In the genomic region with DNA sequence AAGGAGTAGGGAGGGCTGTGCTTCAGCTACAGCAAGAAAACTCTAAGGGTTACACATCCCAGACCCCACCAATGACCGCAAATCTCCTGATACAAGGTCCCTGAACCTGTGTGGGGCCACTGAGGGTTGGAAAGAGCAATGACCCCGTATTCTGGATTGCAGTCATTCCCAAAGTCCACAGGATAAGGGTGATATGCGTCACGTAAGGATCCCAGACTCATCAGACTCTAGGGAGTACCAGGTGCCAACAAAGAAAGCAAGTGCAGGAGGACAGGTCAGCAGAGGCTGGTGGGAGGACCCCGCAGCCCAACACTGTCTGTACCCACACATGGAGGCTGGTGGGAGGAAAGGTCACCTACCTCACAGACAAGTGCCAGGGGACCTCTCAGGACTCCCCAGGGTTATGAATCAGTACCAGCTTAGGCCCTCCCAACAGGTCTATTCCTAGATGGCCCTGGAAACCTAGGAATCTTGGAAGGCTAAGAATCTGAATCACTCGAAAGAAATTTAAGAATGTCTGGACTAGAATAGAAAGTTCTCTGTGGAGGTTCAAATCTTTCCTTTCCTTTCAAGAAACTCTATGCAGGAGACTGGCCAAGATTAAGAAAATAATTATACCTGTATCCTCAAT, we compare ENCODE assay signal across 15 cellular contexts. TPM values are rescaled to one million over a fixed set of nuclear protein-coding genes. Genes with fewer than 3 reads are reported as not detected.
DNase-seq lines count a peak whose midpoint lies in the region; ATAC-seq, FAIRE-seq and TF ChIP-seq lines count a peak whose summit lies in the region.
"Had no signal": no experiment of that assay in that cellular context is flagged by ENCODE, and none has a peak within 500 bp of the region (broad histone marks: within the 10 kb centered on the region; RNA-seq: fewer than 3 reads in every experiment).

No MANE protein-coding gene starts in this region.

- H3K27me3 Mint-ChIP-seq in astrocyte (ENCODE audit: low read depth, unreplicated experiment): no peaks in the 10 kb centered on the region
- H3K27me3 Mint-ChIP-seq in stimulated activated naive B cell treated with anti-CD40 and anti-IgM and Interleukin-4, amounts not matched to agents 10 μg/mL and 1 μg/mL and 100 μg/mL, for 72 hours: no peaks in the 10 kb centered on the region

- in situ Hi-C loops in GM23248 (cut with MboI): no loop called here

- H3K4me3 ChIP-seq in GM23248 (no peak overlapping the region), astrocyte (ENCODE audit: insufficient read depth, low read depth, low read length) (no peak overlapping the region)
- H3K4me3 ChIP-seq: GM23338, K562 had no signal

- ATAC-seq in left lobe of liver: peak; percentile 86
- ATAC-seq in stimulated activated naive B cell treated with anti-CD40 and anti-IgM and Interleukin-4, amounts not matched to agents 10 μg/mL and 1 μg/mL and 100 μg/mL, for 72 hours (replicated peaks): no peak
- ATAC-seq: GM23338, K562 had no signal

- H3K9ac ChIP-seq in GM23248 (no peak overlapping the region), astrocyte (ENCODE audit: low read length) (no peak overlapping the region)

- TF ChIP-seq CTCF in astrocyte (IDR thresholded peaks at IDR 0.05; ENCODE audit: insufficient read depth, low read depth, low read length): no peak

- no peak overlapping the region for H3K4me3 Mint-ChIP-seq in astrocyte (ENCODE audit: unreplicated experiment)
- no peak overlapping the region for H3K4me3 Mint-ChIP-seq in stimulated activated naive B cell treated with anti-CD40 and anti-IgM and Interleukin-4, amounts not matched to agents 10 μg/mL and 1 μg/mL and 100 μg/mL, for 72 hours
- H3K4me3 Mint-ChIP-seq: GM23338 had no signal

- H3K27ac ChIP-seq in GM23248: no peak overlapping the region; the same call in 1 of the 2 replicates
- H3K27ac ChIP-seq in astrocyte (ENCODE audit: low read depth, low read length): no peak overlapping the region

- H3K36me3 Mint-ChIP-seq in astrocyte (ENCODE audit: low read depth, unreplicated experiment): peaks cover 24% of the 10 kb centered on the region
- peaks cover 56 to 65% of the 10 kb centered on the region in 2 donors for H3K36me3 Mint-ChIP-seq in stimulated activated naive B cell treated with anti-CD40 and anti-IgM and Interleukin-4, amounts not matched to agents 10 μg/mL and 1 μg/mL and 100 μg/mL, for 72 hours

- FAIRE-seq in astrocyte (lab: Jason Lieb, UNC): no peak
- FAIRE-seq: K562 had no signal

- H3K9me3 Mint-ChIP-seq in astrocyte (ENCODE audit: unreplicated experiment): no peaks in the 10 kb centered on the region
- H3K9me3 Mint-ChIP-seq in stimulated activated naive B cell treated with anti-CD40 and anti-IgM and Interleukin-4, amounts not matched to agents 10 μg/mL and 1 μg/mL and 100 μg/mL, for 72 hours: no peaks in the 10 kb centered on the region
- H3K9me3 Mint-ChIP-seq: GM23338 had no signal

- H3K79me2 ChIP-seq in GM23248 (ENCODE audit: insufficient read depth) (peaks cover 14% of the 10 kb centered on the region), astrocyte (ENCODE audit: insufficient read depth, low read length) (no peaks in the 10 kb centered on the region)

- H4K20me1 ChIP-seq in GM23248 (ENCODE audit: insufficient read depth): no peaks in the 10 kb centered on the region
- peaks cover 29% of the 10 kb centered on the region for H4K20me1 ChIP-seq in astrocyte (ENCODE audit: insufficient read depth, low read length)

- H3K4me1 ChIP-seq in GM23248 (ENCODE audit: insufficient read depth): peaks cover 3% of the 10 kb centered on the region; the same call in 1 of the 2 replicates
- H3K4me1 ChIP-seq in astrocyte (ENCODE audit: insufficient read depth, low read length): peaks cover 13% of the 10 kb centered on the region
- H3K4me1 ChIP-seq: Caco-2 had no signal

- peak; percentile 34 for DNase-seq in GM23248
- no peak for DNase-seq in astrocyte (ENCODE audit: low read depth)
- DNase-seq in left lobe of liver (ENCODE audit: low spot score): peak; percentile 62
- no peak for DNase-seq in stimulated activated naive B cell treated with anti-CD40 and anti-IgM and Interleukin-4, amounts not matched to agents 10 μg/mL and 1 μg/mL and 100 μg/mL, for 72 hours
- no peak for DNase-seq in NCI-H446 treated with DMSO at 0.1 percent for 48 hours (lab: John Stamatoyannopoulos, UW)
- DNase-seq in activated effector memory CD4-positive, alpha-beta T cell treated with anti-CD3 and anti-CD28 coated beads, Interleukin-2, amount 50 U/mL, for 16 hours: no peak
- DNase-seq in activated CD4-positive, alpha-beta T cell treated with anti-CD3 and anti-CD28 coated beads for 4 hours: no peak
- DNase-seq: Caco-2, DMS153, MV-4-11, NCI-H1417 treated with DMSO at 0.1 percent for 48 hours, NCI-H1930, NCI-H69 had no signal

- H3F3A ChIP-seq in GM23248 (ENCODE audit: insufficient read depth): no peaks in the 10 kb centered on the region; the same call in 1 of the 2 replicates

- H3K9me3 ChIP-seq in GM23248 (ENCODE audit: low read depth): no peaks in the 10 kb centered on the region
- H3K9me3 ChIP-seq in astrocyte (ENCODE audit: insufficient read depth, low read depth, low read length): no peaks in the 10 kb centered on the region
- H3K9me3 ChIP-seq: Caco-2 had no signal

- whole genome bisulfite sequencing in GM23248 (ENCODE audit: low coverage in 1 of 2, low lambda C conversion rate in 2 of 2, missing lambda C conversion rate in 2 of 2), 2 experiments: 88 to 91% methylated on average over 6 of the region's 6 CpGs

- H3K4me2 ChIP-seq in GM23248 (ENCODE audit: unreplicated experiment) (no peak overlapping the region), astrocyte (ENCODE audit: low read length) (no peak overlapping the region)
- H3K4me2 ChIP-seq: GM23338 had no signal

- H3K36me3 ChIP-seq in GM23248 (ENCODE audit: low read depth) (peaks cover 4% of the 10 kb centered on the region; the same call in 1 of the 2 replicates), astrocyte (ENCODE audit: insufficient read depth, low read length) (peaks cover 15% of the 10 kb centered on the region)

- no peaks in the 10 kb centered on the region for H3K9me2 ChIP-seq in GM23248 (ENCODE audit: insufficient read depth)

- H3K27ac Mint-ChIP-seq in astrocyte (ENCODE audit: unreplicated experiment): peak overlapping the region; percentile 53
- H3K27ac Mint-ChIP-seq in stimulated activated naive B cell treated with anti-CD40 and anti-IgM and Interleukin-4, amounts not matched to agents 10 μg/mL and 1 μg/mL and 100 μg/mL, for 72 hours: peak overlapping the region; percentile 78
- H3K27ac Mint-ChIP-seq: GM23338 had no signal

- H2AFZ ChIP-seq in GM23248: no peak overlapping the region
- no peak overlapping the region for H2AFZ ChIP-seq in astrocyte (ENCODE audit: low read depth, low read length)
- H2AFZ ChIP-seq: GM23338 had no signal

- H3K27me3 ChIP-seq in GM23248 (replicated peaks; ENCODE audit: insufficient read depth) (no peaks in the 10 kb centered on the region), astrocyte (ENCODE audit: insufficient read depth, low read length) (no peaks in the 10 kb centered on the region)

- H3K4me1 Mint-ChIP-seq in astrocyte (ENCODE audit: low read depth, unreplicated experiment): peaks cover 14% of the 10 kb centered on the region
- H3K4me1 Mint-ChIP-seq in stimulated activated naive B cell treated with anti-CD40 and anti-IgM and Interleukin-4, amounts not matched to agents 10 μg/mL and 1 μg/mL and 100 μg/mL, for 72 hours: peaks cover under 1 to 3% of the 10 kb centered on the region in 2 donors

RNA-seq across cellular contexts. Expression of gene PITPNA, which starts 16.2 kb away (rescaled TPM):
- total RNA-seq in GM23248 (2014; rRNA removed; shearing (Covaris generic)): 19.1 and 34.3 TPM in 2 replicates
- polyA plus RNA-seq in GM23248 (2016; fragmentation: Nextera tagmentation; extraction: Ambion mirVana): 31.6 and 34.6 TPM in 2 replicates
- total RNA-seq in astrocyte (69.1 and 79.3 TPM in 2 replicates), left lobe of liver (29.0 TPM)

RNA-seq across cellular contexts. Expression of gene INPP5K, which starts 30.0 kb away (rescaled TPM):
- 42.3 and 57.8 TPM in 2 replicates for total RNA-seq in GM23248 (2014; rRNA removed; shearing (Covaris generic))
- 36.1 and 37.5 TPM in 2 replicates for polyA plus RNA-seq in GM23248 (2016; fragmentation: Nextera tagmentation; extraction: Ambion mirVana)
- total RNA-seq in astrocyte (26.4 and 26.7 TPM in 2 replicates), left lobe of liver (11.9 TPM)

RNA-seq across cellular contexts. Expression of gene MYO1C, which starts 53.9 kb away (rescaled TPM):
- total RNA-seq in GM23248 (2014; rRNA removed; shearing (Covaris generic)): 206 and 218 TPM in 2 replicates
- 196 and 197 TPM in 2 replicates for polyA plus RNA-seq in GM23248 (2016; fragmentation: Nextera tagmentation; extraction: Ambion mirVana)
- total RNA-seq in astrocyte (132 and 134 TPM in 2 replicates), left lobe of liver (62.5 TPM)

Comparison
In these comparisons a context has a peak if more than half of its experiments do, and no peak if none do; other contexts are left out.
1. DNase-seq: peak in GM23248 (single experiment) and left lobe of liver (single experiment); none in astrocyte (single experiment), stimulated activated naive B cell treated with anti-CD40 and anti-IgM and Interleukin-4, amounts not matched to agents 10 μg/mL and 1 μg/mL and 100 μg/mL, for 72 hours (single experiment), NCI-H446 treated with DMSO at 0.1 percent for 48 hours (single experiment), activated effector memory CD4-positive, alpha-beta T cell treated with anti-CD3 and anti-CD28 coated beads, Interleukin-2, amount 50 U/mL, for 16 hours (single experiment) and activated CD4-positive, alpha-beta T cell treated with anti-CD3 and anti-CD28 coated beads for 4 hours (0 of 2).